Comparison of ENCODE assay signal across 16 cellular contexts in genomic region chr4:970854-971520, GRCh38. TPM values are rescaled to one million over a fixed set of nuclear protein-coding genes. Genes with fewer than 3 reads are reported as not detected.
DNase-seq lines count a peak whose midpoint lies in the region; ATAC-seq, FAIRE-seq and TF ChIP-seq lines count a peak whose summit lies in the region.
"Had no signal": no experiment of that assay in that cellular context is flagged by ENCODE, and none has a peak within 500 bp of the region (broad histone marks: within the 10 kb centered on the region; RNA-seq: fewer than 3 reads in every experiment).

No MANE protein-coding gene starts in this region.

- H3K4me1 ChIP-seq in H1 (replicated peaks in 1 of 4; ENCODE audit: control insufficient read depth in 3 of 4, insufficient read depth in 4 of 4, low read length in 3 of 4) (peaks cover 0 to 9% (median 4%) of the 10 kb centered on the region in 4 experiments; a peak in 3 of 7 replicates), neural progenitor cell (no peaks in the 10 kb centered on the region)

- CTCF ChIA-PET in activated CD4-positive, alpha-beta T cell treated with anti-CD3 and anti-CD28 coated beads, Interleukin-2, amount 10 ng/mL, durations not matched to agents 7 days and 5 days (lab: Charles Lee), result no interaction called here
- CTCF ChIA-PET in activated CD4-positive, alpha-beta T cell treated with anti-CD3 and anti-CD28 coated beads for 36 hours (lab: Charles Lee), result interaction anchor here (1.2 kb wide), 1 partner anchor 8 kb away, joined by 3 read pairs; no protein-coding TSS in a partner anchor
- CTCF ChIA-PET in H1 (lab: Charles Lee; ENCODE audit: partially characterized antibody), result interaction anchor here (0.9 to 1.1 kb wide), 2 partner anchors 16 to 45 kb away, joined by 3 to 4 read pairs; partner anchors contain the start of gene IDUA

- no peak overlapping the region for H3K4ac ChIP-seq in H1 (replicated peaks; ENCODE audit: insufficient read length, low read depth, low read length)

- H2BK15ac ChIP-seq in H1 (ENCODE audit: low read length), result no peak overlapping the region

- H3K9ac ChIP-seq in H1 (replicated peaks in 1 of 4; ENCODE audit: extremely low read depth in 1 of 4, low read depth in 3 of 4, low read length in 3 of 4) (no peak overlapping the region), neural progenitor cell (no peak overlapping the region)

- H3K23ac ChIP-seq in H1 (ENCODE audit: insufficient read length), result no peak overlapping the region

- peak overlapping the region; percentile 27; the same call in 1 of the 2 replicates for H2BK12ac ChIP-seq in H1 (ENCODE audit: low read depth, low read length)

- intact Hi-C loops in activated CD4-positive, alpha-beta T cell treated with anti-CD3 and anti-CD28 coated beads for 36 hours (cut with DNase I, micrococcal nuclease), result no loop called here

- H3K27me3 ChIP-seq in H1 (replicated peaks in 1 of 4; ENCODE audit: control insufficient read depth in 3 of 4, extremely low read depth in 1 of 4, insufficient read depth in 3 of 4, low read length in 3 of 4) (peaks cover 9 to 45% (median 35%) of the 10 kb centered on the region in 4 experiments; a peak in 6 of 7 replicates), neural progenitor cell (peaks cover 77% of the 10 kb centered on the region)

- no peaks in the 10 kb centered on the region for H3K36me3 Mint-ChIP-seq in activated CD4-positive, alpha-beta T cell treated with anti-CD3 and anti-CD28 coated beads, Interleukin-2, amount 10 ng/mL, durations not matched to agents 7 days and 5 days (ENCODE audit: low read depth)
- peaks cover under 1% of the 10 kb centered on the region for H3K36me3 Mint-ChIP-seq in activated CD4-positive, alpha-beta T cell treated with anti-CD3 and anti-CD28 coated beads for 36 hours (ENCODE audit: low read depth)
- no peaks in the 10 kb centered on the region for H3K36me3 Mint-ChIP-seq in IgD-negative memory B cell
- peaks cover 2% of the 10 kb centered on the region for H3K36me3 Mint-ChIP-seq in neural progenitor cell

- H3K4me3 ChIP-seq in H1 (ENCODE audit: extremely low read depth in 1 of 4, insufficient read depth in 2 of 4, low read depth in 3 of 4, low read length in 4 of 4) (no peak overlapping the region), neural progenitor cell (no peak overlapping the region)

- H3K79me1 ChIP-seq in H1 (ENCODE audit: low read depth, low read length), result no peaks in the 10 kb centered on the region

- H3K4me2 ChIP-seq in H1 (ENCODE audit: insufficient read depth in 1 of 2, low read depth in 2 of 2, low read length in 2 of 2), result no peak overlapping the region
- H3K4me2 ChIP-seq in neural progenitor cell, result no peak overlapping the region

- no peak overlapping the region for H2AFZ ChIP-seq in H1 (ENCODE audit: low read length)
- H2AFZ ChIP-seq in neural progenitor cell (replicated peaks), result no peak overlapping the region

- no peak overlapping the region for H3K18ac ChIP-seq in H1 (ENCODE audit: extremely low read depth, low read length)

- no peak overlapping the region for H3K27ac ChIP-seq in H1 (ENCODE audit: low read depth, low read length)
- no peak overlapping the region for H3K27ac ChIP-seq in neural progenitor cell
- H3K27ac ChIP-seq: epithelial cell of prostate had no signal

- H3K9me3 ChIP-seq in H1 (ENCODE audit: insufficient read depth in 2 of 2, low read depth in 1 of 2, low read length in 1 of 2) (peaks cover 5 to 11% of the 10 kb centered on the region in 2 experiments; a peak in 1 of 4 replicates), neural progenitor cell (ENCODE audit: low read depth) (no peaks in the 10 kb centered on the region)

- H2BK20ac ChIP-seq in H1 (ENCODE audit: low read length), result no peak overlapping the region

- no peak overlapping the region for H2BK120ac ChIP-seq in H1 (replicated peaks; ENCODE audit: low read depth, low read length)

- no peak for DNase-seq in activated CD4-positive, alpha-beta T cell treated with anti-CD3 and anti-CD28 coated beads, Interleukin-2, amount 10 ng/mL, durations not matched to agents 7 days and 5 days
- DNase-seq in activated CD4-positive, alpha-beta T cell treated with anti-CD3 and anti-CD28 coated beads for 36 hours, result no peak
- DNase-seq in H1 (ENCODE audit: low read depth in 1 of 2, low spot score in 2 of 2) (no peak), neural progenitor cell (ENCODE audit: low spot score) (no peak), AML-193 (lab: John Stamatoyannopoulos, UW) (no peak), HPDE6-E6E7 (ENCODE audit: extremely low spot score) (no peak), NCI-H2029 (lab: John Stamatoyannopoulos, UW) (no peak)
- DNase-seq: 8988T, HFFc6, midbrain, NCI-H1694 treated with DMSO at 0.1 percent for 48 hours, NCI-H510A treated with DMSO at 0.1 percent for 48 hours had no signal

- peaks cover 12% of the 10 kb centered on the region; the same call in 1 of the 2 replicates for H3K23me2 ChIP-seq in H1 (ENCODE audit: low read depth, low read length)

- TF ChIP-seq POLR2A in H1 (IDR thresholded peaks at IDR 0.05; ENCODE audit: control extremely low read depth in 1 of 2, low read depth in 2 of 2, low read length in 2 of 2), result no peak

- H3K56ac ChIP-seq in H1 (replicated peaks; ENCODE audit: insufficient read length, low read depth, low read length), result no peak overlapping the region

- 0 out of 2 replicates have a peak overlapping the region, but pooled peaks have one; percentile 15 for H2AK5ac ChIP-seq in H1 (ENCODE audit: low read depth, low read length)

- peaks cover 10% of the 10 kb centered on the region for H3K4me1 Mint-ChIP-seq in activated CD4-positive, alpha-beta T cell treated with anti-CD3 and anti-CD28 coated beads, Interleukin-2, amount 10 ng/mL, durations not matched to agents 7 days and 5 days
- H3K4me1 Mint-ChIP-seq in activated CD4-positive, alpha-beta T cell treated with anti-CD3 and anti-CD28 coated beads for 36 hours, result peaks cover 6% of the 10 kb centered on the region
- H3K4me1 Mint-ChIP-seq in IgD-negative memory B cell (peaks cover 0 to 3% (median 0%) of the 10 kb centered on the region in 3 donors), neural progenitor cell (no peaks in the 10 kb centered on the region)

- H3K36me3 ChIP-seq in H1 (ENCODE audit: control insufficient read depth in 2 of 4, insufficient read depth in 4 of 4, low read length in 3 of 4) (no peaks in the 10 kb centered on the region), neural progenitor cell (no peaks in the 10 kb centered on the region)

- H3K27me3 Mint-ChIP-seq in activated CD4-positive, alpha-beta T cell treated with anti-CD3 and anti-CD28 coated beads, Interleukin-2, amount 10 ng/mL, durations not matched to agents 7 days and 5 days, result no peaks in the 10 kb centered on the region
- no peaks in the 10 kb centered on the region for H3K27me3 Mint-ChIP-seq in activated CD4-positive, alpha-beta T cell treated with anti-CD3 and anti-CD28 coated beads for 36 hours
- H3K27me3 Mint-ChIP-seq in IgD-negative memory B cell (peaks cover 2% of the 10 kb centered on the region), neural progenitor cell (ENCODE audit: insufficient read depth, low read depth) (peaks cover 2% of the 10 kb centered on the region)

- no peaks in the 10 kb centered on the region for H3F3A ChIP-seq in neural progenitor cell (ENCODE audit: low read depth)

- no peak overlapping the region for H3K14ac ChIP-seq in H1 (ENCODE audit: insufficient read length)

- H3K27ac Mint-ChIP-seq in activated CD4-positive, alpha-beta T cell treated with anti-CD3 and anti-CD28 coated beads, Interleukin-2, amount 10 ng/mL, durations not matched to agents 7 days and 5 days, result no peak overlapping the region
- H3K27ac Mint-ChIP-seq in activated CD4-positive, alpha-beta T cell treated with anti-CD3 and anti-CD28 coated beads for 36 hours, result no peak overlapping the region
- H3K27ac Mint-ChIP-seq in IgD-negative memory B cell, result peak overlapping the region in 2 of 3 donors; percentile 40 to 54
- H3K27ac Mint-ChIP-seq in neural progenitor cell, result no peak overlapping the region
- H3K27ac Mint-ChIP-seq: HFFc6 had no signal

- TF ChIP-seq CTCF in H1 (IDR thresholded peaks at IDR 0.05; ENCODE audit: control extremely low read depth in 1 of 3, insufficient read depth in 1 of 3, low read depth in 1 of 3, low read length in 3 of 3) (no peak), neural progenitor cell (IDR thresholded peaks at IDR 0.05) (no peak)

- H3K79me2 ChIP-seq in H1 (ENCODE audit: control insufficient read depth in 1 of 2, insufficient read depth in 2 of 2, low read length in 2 of 2), result no peaks in the 10 kb centered on the region
- H3K79me2 ChIP-seq in neural progenitor cell (ENCODE audit: low read depth), result no peaks in the 10 kb centered on the region

- no peaks in the 10 kb centered on the region for H3K9me3 Mint-ChIP-seq in activated CD4-positive, alpha-beta T cell treated with anti-CD3 and anti-CD28 coated beads, Interleukin-2, amount 10 ng/mL, durations not matched to agents 7 days and 5 days
- H3K9me3 Mint-ChIP-seq in activated CD4-positive, alpha-beta T cell treated with anti-CD3 and anti-CD28 coated beads for 36 hours (ENCODE audit: low read depth), result no peaks in the 10 kb centered on the region
- no peaks in the 10 kb centered on the region for H3K9me3 Mint-ChIP-seq in IgD-negative memory B cell
- H3K9me3 Mint-ChIP-seq in neural progenitor cell, result peaks cover 6% of the 10 kb centered on the region
- H3K9me3 Mint-ChIP-seq: HFFc6 had no signal

- no peak for TF ChIP-seq RAD21 in H1 (IDR thresholded peaks at IDR 0.05 in 1 of 2, conservative IDR thresholded peaks at IDR 0.05 in 1 of 2; ENCODE audit: low read depth in 2 of 2, low read length in 2 of 2)

- no peak overlapping the region for H4K5ac ChIP-seq in H1 (ENCODE audit: insufficient read length, low read depth, low read length)

- no peak overlapping the region for H4K91ac ChIP-seq in H1 (replicated peaks; ENCODE audit: insufficient read length, low read length)

- peaks cover 6 to 19% of the 10 kb centered on the region in 2 experiments for H4K20me1 ChIP-seq in H1 (replicated peaks in 1 of 2; ENCODE audit: control insufficient read depth in 1 of 2, insufficient read depth in 2 of 2, low read length in 2 of 2)
- peaks cover 34% of the 10 kb centered on the region for H4K20me1 ChIP-seq in neural progenitor cell (ENCODE audit: low read depth)

- no peak overlapping the region for H4K8ac ChIP-seq in H1 (ENCODE audit: extremely low read depth, insufficient read depth, low read length)

- TF ChIP-seq EP300 in H1 (IDR thresholded peaks at IDR 0.05; ENCODE audit: borderline replicate concordance in 1 of 2, low read depth in 2 of 2, low read length in 2 of 2), result no peak

- POLR2A ChIA-PET in activated CD4-positive, alpha-beta T cell treated with anti-CD3 and anti-CD28 coated beads, Interleukin-2, amount 10 ng/mL, durations not matched to agents 7 days and 5 days (lab: Charles Lee), result no interaction called here
- POLR2A ChIA-PET in activated CD4-positive, alpha-beta T cell treated with anti-CD3 and anti-CD28 coated beads for 36 hours (lab: Charles Lee), result no interaction called here
- POLR2A ChIA-PET in H1 (lab: Charles Lee; ENCODE audit: partially characterized antibody), result interaction anchor here (1.2 kb wide), 1 partner anchor 13 kb away, joined by 3 read pairs; no protein-coding TSS in a partner anchor

- H2BK5ac ChIP-seq in H1 (ENCODE audit: low read depth, low read length), result no peak overlapping the region

- FAIRE-seq in H1 (lab: Jason Lieb, UNC), result no peak
- FAIRE-seq: G401.6 had no signal

- ATAC-seq in activated CD4-positive, alpha-beta T cell treated with anti-CD3 and anti-CD28 coated beads for 36 hours, result no peak

- H3K4me3 Mint-ChIP-seq in activated CD4-positive, alpha-beta T cell treated with anti-CD3 and anti-CD28 coated beads, Interleukin-2, amount 10 ng/mL, durations not matched to agents 7 days and 5 days, result peak overlapping the region; percentile 38
- no peak overlapping the region for H3K4me3 Mint-ChIP-seq in activated CD4-positive, alpha-beta T cell treated with anti-CD3 and anti-CD28 coated beads for 36 hours
- H3K4me3 Mint-ChIP-seq in IgD-negative memory B cell, result peak overlapping the region in 3 of 4 donors; percentile 28 to 78 (median 46)
- peak overlapping the region; percentile 1 for H3K4me3 Mint-ChIP-seq in neural progenitor cell
- H3K4me3 Mint-ChIP-seq: HFFc6 had no signal

- 89% methylated on average over 16 of the region's 17 CpGs; no CpG with 5 or more reads in 1 of the 2 experiments for whole genome bisulfite sequencing in H1 (ENCODE audit: extremely low coverage in 1 of 2, insufficient coverage in 1 of 2, insufficient read length in 1 of 2, insufficient replicate concordance in 2 of 2, low coverage in 1 of 2, low lambda C conversion rate in 2 of 2, missing lambda C conversion rate in 1 of 2), 2 experiments

RNA-seq across cellular contexts. Expression of gene DGKQ, which starts 2.4 kb away (rescaled TPM):
- 10 to 100 TPM; 20.5 to 21.3 TPM for total RNA-seq in activated CD4-positive, alpha-beta T cell treated with anti-CD3 and anti-CD28 coated beads, Interleukin-2, amount 10 ng/mL, durations not matched to agents 7 days and 5 days
- 10 to 100 TPM in 1 of 2 experiments, 1 to 10 TPM in 1; 9.3 to 11.3 TPM for total RNA-seq in activated CD4-positive, alpha-beta T cell treated with anti-CD3 and anti-CD28 coated beads for 36 hours
- polyA plus RNA-seq in IgD-negative memory B cell (3.5 TPM), H1 (2011; rRNA removed) (7.3 and 14.5 TPM in 2 replicates)
- 9.3 and 9.7 TPM in 2 replicates for total RNA-seq in H1 (2021; fragmentation: NEBNext Ultra II Directional; extraction: Animal tissue kit (Norgen Biotek cat#: 25700))
- polyA plus RNA-seq in H1 (2011; cell fraction: cytosol; rRNA removed), result 11.1 TPM
- polyA plus RNA-seq in H1 (2011; cell fraction: nucleus; rRNA removed), result 97.1 TPM
- polyA plus RNA-seq in H1 (2012, experiment 1 of 2), result 6.3 to 10.5 TPM (median 9.8 TPM) in 4 replicates
- 5.8 TPM for polyA plus RNA-seq in H1 (2012, experiment 2 of 2)
- 5.9 TPM for polyA plus RNA-seq in H1 (2013, experiment 1 of 2)
- polyA plus RNA-seq in H1 (2013, experiment 2 of 2), result 5.2 TPM
- polyA minus RNA-seq in H1 (2011; rRNA and poly(A)+ RNA removed), result 3.4 and 6.0 TPM in 2 replicates
- polyA minus RNA-seq in H1 (2011; cell fraction: cytosol; rRNA and poly(A)+ RNA removed), result 10.1 TPM
- polyA minus RNA-seq in H1 (2011; cell fraction: nucleus; rRNA and poly(A)+ RNA removed), result 13.6 TPM
- total RNA-seq in neural progenitor cell (ENCODE audit: low replicate concordance), result 5.1 and 16.0 TPM in 2 replicates

RNA-seq across cellular contexts. Expression of gene IDUA, which starts 15.9 kb away (rescaled TPM):
- 10 to 100 TPM; 35.0 to 43.3 TPM for total RNA-seq in activated CD4-positive, alpha-beta T cell treated with anti-CD3 and anti-CD28 coated beads, Interleukin-2, amount 10 ng/mL, durations not matched to agents 7 days and 5 days
- 1 to 10 TPM; 6.4 to 9.0 TPM for total RNA-seq in activated CD4-positive, alpha-beta T cell treated with anti-CD3 and anti-CD28 coated beads for 36 hours
- polyA plus RNA-seq in IgD-negative memory B cell, result 8.5 TPM
- total RNA-seq in H1 (2021; fragmentation: NEBNext Ultra II Directional; extraction: Animal tissue kit (Norgen Biotek cat#: 25700)), result 4.8 and 6.5 TPM in 2 replicates
- polyA plus RNA-seq in H1 (2011; rRNA removed), result 2.8 and 5.8 TPM in 2 replicates
- 3.5 TPM for polyA plus RNA-seq in H1 (2011; cell fraction: cytosol; rRNA removed)
- polyA plus RNA-seq in H1 (2011; cell fraction: nucleus; rRNA removed), result 30.1 TPM
- 1.3 to 4.4 TPM (median 2.7 TPM) in 4 replicates for polyA plus RNA-seq in H1 (2012, experiment 1 of 2)
- 1.2 TPM for polyA plus RNA-seq in H1 (2012, experiment 2 of 2)
- polyA plus RNA-seq in H1 (2013, experiment 1 of 2), result 2.0 TPM
- 2.1 TPM for polyA plus RNA-seq in H1 (2013, experiment 2 of 2)
- polyA minus RNA-seq in H1 (2011; rRNA and poly(A)+ RNA removed), result 0.93 and 1.1 TPM in 2 replicates
- polyA minus RNA-seq in H1 (2011; cell fraction: cytosol; rRNA and poly(A)+ RNA removed), result 2.7 TPM
- polyA minus RNA-seq in H1 (2011; cell fraction: nucleus; rRNA and poly(A)+ RNA removed), result 8.1 TPM
- 0.47 and 10.7 TPM in 2 replicates for total RNA-seq in neural progenitor cell (ENCODE audit: low replicate concordance)

RNA-seq across cellular contexts. Expression of gene SLC26A1, which starts 22.2 kb away (rescaled TPM):
- under 1 TPM; 0.17 to 0.48 TPM for total RNA-seq in activated CD4-positive, alpha-beta T cell treated with anti-CD3 and anti-CD28 coated beads, Interleukin-2, amount 10 ng/mL, durations not matched to agents 7 days and 5 days
- total RNA-seq in activated CD4-positive, alpha-beta T cell treated with anti-CD3 and anti-CD28 coated beads for 36 hours, result under 1 TPM; 0.21 to 0.43 TPM
- polyA plus RNA-seq in IgD-negative memory B cell (0.70 TPM), H1 (2011; rRNA removed) (0.11 and 0.14 TPM in 2 replicates)
- not detected in 2 replicates for total RNA-seq in H1 (2021; fragmentation: NEBNext Ultra II Directional; extraction: Animal tissue kit (Norgen Biotek cat#: 25700))
- polyA plus RNA-seq in H1 (2011; cell fraction: cytosol; rRNA removed), result 0.10 TPM
- polyA plus RNA-seq in H1 (2011; cell fraction: nucleus; rRNA removed), result 0.57 TPM
- 0.20 to 0.67 TPM (median 0.33 TPM) in 4 replicates for polyA plus RNA-seq in H1 (2012, experiment 1 of 2)
- 0.08 TPM for polyA plus RNA-seq in H1 (2012, experiment 2 of 2)
- 0.14 TPM for polyA plus RNA-seq in H1 (2013, experiment 1 of 2)
- polyA plus RNA-seq in H1 (2013, experiment 2 of 2), result 0.06 TPM
- polyA minus RNA-seq in H1 (2011; rRNA and poly(A)+ RNA removed), result 0.07 and 0.09 TPM in 2 replicates
- polyA minus RNA-seq in H1 (2011; cell fraction: cytosol; rRNA and poly(A)+ RNA removed), result not detected
- polyA minus RNA-seq in H1 (2011; cell fraction: nucleus; rRNA and poly(A)+ RNA removed), result 0.20 TPM
- total RNA-seq in neural progenitor cell (ENCODE audit: low replicate concordance), result 0.19 TPM in 1 of 2 replicates, not detected in the other
- total RNA-seq: LHCN-M2 had no signal

RNA-seq across cellular contexts. Expression of gene TMEM175, which starts 38.7 kb away (rescaled TPM):
- total RNA-seq in activated CD4-positive, alpha-beta T cell treated with anti-CD3 and anti-CD28 coated beads, Interleukin-2, amount 10 ng/mL, durations not matched to agents 7 days and 5 days, result 10 to 100 TPM; 38.6 to 51.7 TPM
- 10 to 100 TPM; 15.2 to 17.3 TPM for total RNA-seq in activated CD4-positive, alpha-beta T cell treated with anti-CD3 and anti-CD28 coated beads for 36 hours
- 20.0 TPM for polyA plus RNA-seq in IgD-negative memory B cell
- total RNA-seq in H1 (2021; fragmentation: NEBNext Ultra II Directional; extraction: Animal tissue kit (Norgen Biotek cat#: 25700)), result 3.0 and 4.9 TPM in 2 replicates
- 20.7 and 32.8 TPM in 2 replicates for polyA plus RNA-seq in H1 (2011; rRNA removed)
- polyA plus RNA-seq in H1 (2011; cell fraction: cytosol; rRNA removed), result 11.2 TPM
- 61.6 TPM for polyA plus RNA-seq in H1 (2011; cell fraction: nucleus; rRNA removed)
- 8.2 to 12.3 TPM (median 8.4 TPM) in 4 replicates for polyA plus RNA-seq in H1 (2012, experiment 1 of 2)
- polyA plus RNA-seq in H1 (2012, experiment 2 of 2), result 7.1 TPM
- polyA plus RNA-seq in H1 (2013, experiment 1 of 2), result 9.2 TPM
- 5.8 TPM for polyA plus RNA-seq in H1 (2013, experiment 2 of 2)
- polyA minus RNA-seq in H1 (2011; rRNA and poly(A)+ RNA removed), result 6.3 and 7.5 TPM in 2 replicates
- polyA minus RNA-seq in H1 (2011; cell fraction: cytosol; rRNA and poly(A)+ RNA removed), result 2.9 TPM
- 7.2 TPM for polyA minus RNA-seq in H1 (2011; cell fraction: nucleus; rRNA and poly(A)+ RNA removed)
- total RNA-seq in neural progenitor cell (ENCODE audit: low replicate concordance), result 4.4 and 10.1 TPM in 2 replicates

RNA-seq across cellular contexts. Expression of gene GAK, which starts 38.9 kb away (rescaled TPM):
- 100 to 1,000 TPM; 133 to 148 TPM for total RNA-seq in activated CD4-positive, alpha-beta T cell treated with anti-CD3 and anti-CD28 coated beads, Interleukin-2, amount 10 ng/mL, durations not matched to agents 7 days and 5 days
- total RNA-seq in activated CD4-positive, alpha-beta T cell treated with anti-CD3 and anti-CD28 coated beads for 36 hours, result 10 to 100 TPM; 82.9 to 88.0 TPM
- polyA plus RNA-seq in IgD-negative memory B cell (74.7 TPM), H1 (2011; rRNA removed) (31.5 and 50.3 TPM in 2 replicates)
- 70.8 and 76.9 TPM in 2 replicates for total RNA-seq in H1 (2021; fragmentation: NEBNext Ultra II Directional; extraction: Animal tissue kit (Norgen Biotek cat#: 25700))
- polyA plus RNA-seq in H1 (2011; cell fraction: cytosol; rRNA removed), result 29.0 TPM
- 130 TPM for polyA plus RNA-seq in H1 (2011; cell fraction: nucleus; rRNA removed)
- polyA plus RNA-seq in H1 (2012, experiment 1 of 2), result 42.1 to 71.0 TPM (median 63.2 TPM) in 4 replicates
- polyA plus RNA-seq in H1 (2012, experiment 2 of 2), result 48.2 TPM
- polyA plus RNA-seq in H1 (2013, experiment 1 of 2), result 54.1 TPM
- polyA plus RNA-seq in H1 (2013, experiment 2 of 2), result 49.8 TPM
- polyA minus RNA-seq in H1 (2011; rRNA and poly(A)+ RNA removed), result 37.0 and 38.9 TPM in 2 replicates
- polyA minus RNA-seq in H1 (2011; cell fraction: cytosol; rRNA and poly(A)+ RNA removed), result 24.0 TPM
- 61.0 TPM for polyA minus RNA-seq in H1 (2011; cell fraction: nucleus; rRNA and poly(A)+ RNA removed)
- 27.6 and 75.9 TPM in 2 replicates for total RNA-seq in neural progenitor cell (ENCODE audit: low replicate concordance)

Comparison
In these comparisons a context has a peak if more than half of its experiments do, and no peak if none do; other contexts are left out.
1. H3K27ac Mint-ChIP-seq: peak in IgD-negative memory B cell (2 of 3); none in activated CD4-positive, alpha-beta T cell treated with anti-CD3 and anti-CD28 coated beads, Interleukin-2, amount 10 ng/mL, durations not matched to agents 7 days and 5 days (single experiment), activated CD4-positive, alpha-beta T cell treated with anti-CD3 and anti-CD28 coated beads for 36 hours (single experiment) and neural progenitor cell (single experiment).